Comparison of ENCODE assay signal across 24 cellular contexts in genomic region chr6:40844241-40844640, GRCh38.
"Had no signal": no experiment of that assay in that cellular context is flagged by ENCODE, and none has a peak within 500 bp of the region (broad histone marks: within the 10 kb centered on the region; RNA-seq: fewer than 3 reads in every experiment).

No MANE protein-coding gene starts in this region.

- H3K4me3 ChIP-seq: hepatocyte, left ventricle myocardium inferior, lung, ovary, right atrium auricular region, right lobe of liver, skin epidermis, stomach, testis, thyroid gland, transverse colon, upper lobe of left lung, vagina had no signal

- H3K36me3 ChIP-seq: left ventricle myocardium inferior, ovary, right atrium auricular region, right lobe of liver, stomach, thyroid gland, transverse colon, upper lobe of left lung, vagina had no signal

- H3K9me3 ChIP-seq: left ventricle myocardium inferior, ovary, right atrium auricular region, right lobe of liver, stomach, testis, thyroid gland, transverse colon, upper lobe of left lung, vagina had no signal

- DNase-seq: kidney glomerular epithelial cell; left cardiac atrium; left ventricle myocardium inferior; mesendoderm; naive thymus-derived CD4-positive, alpha-beta T cell; ovary; right lobe of liver; stimulated activated CD4-positive, alpha-beta T cell treated with anti-CD3 and anti-CD28 coated beads, Interleukin-12 subunit alpha, Interleukin-12 subunit beta, amount 100 ng/mL, for 4 hours; stimulated activated CD4-positive, alpha-beta T cell treated with anti-CD3 and anti-CD28 coated beads, Interleukin-15, amount 100 ng/mL, for 24 hours; stimulated activated CD4-positive, alpha-beta T cell treated with anti-CD3 and anti-CD28 coated beads, Interleukin-2, amount 100 ng/mL, for 24 hours; stimulated activated CD4-positive, alpha-beta T cell treated with anti-CD3 and anti-CD28 coated beads, Interleukin-4, amount 100 ng/mL, for 1 hour; stimulated activated naive B cell treated with anti-CD40 and anti-IgM and Interleukin-4, amounts not matched to agents 10 μg/mL and 1 μg/mL and 100 μg/mL, for 72 hours; stimulated activated naive CD8-positive, alpha-beta T cell treated with anti-CD3 and anti-CD28 coated beads, Interleukin-15, Interleukin-2, amounts not matched to agents 100 U/mL and 50 U/mL, for 24 hours; stomach; testis; thyroid gland; transverse colon; upper lobe of left lung had no signal

- ATAC-seq: left cardiac atrium; naive thymus-derived CD4-positive, alpha-beta T cell; natural killer cell treated with Interleukin-12 subunit alpha and Interleukin-12 subunit beta and Interleukin-15 and Interleukin-18, amount 100 ng/mL, for 72 hours; right lobe of liver; stimulated activated naive B cell treated with anti-CD40 and anti-IgM and Interleukin-4, amounts not matched to agents 10 μg/mL and 1 μg/mL and 100 μg/mL, for 72 hours; stimulated activated naive CD8-positive, alpha-beta T cell treated with anti-CD3 and anti-CD28 coated beads, Interleukin-15, Interleukin-2, amounts not matched to agents 100 U/mL and 50 U/mL, for 24 hours had no signal

- H3K27me3 ChIP-seq: hepatocyte, ovary, right atrium auricular region, right lobe of liver, stomach, testis, thyroid gland, upper lobe of left lung, vagina had no signal

- H3K4me1 ChIP-seq: right lobe of liver, stomach, testis, thyroid gland, transverse colon, upper lobe of left lung, vagina had no signal

- H3K27ac ChIP-seq: hepatocyte, left ventricle myocardium inferior, ovary, right atrium auricular region, right lobe of liver, skin epidermis, stomach, testis, thyroid gland, transverse colon, upper lobe of left lung, vagina had no signal
